Comparison of ENCODE assay signal across 34 cellular contexts in the genomic region with DNA sequence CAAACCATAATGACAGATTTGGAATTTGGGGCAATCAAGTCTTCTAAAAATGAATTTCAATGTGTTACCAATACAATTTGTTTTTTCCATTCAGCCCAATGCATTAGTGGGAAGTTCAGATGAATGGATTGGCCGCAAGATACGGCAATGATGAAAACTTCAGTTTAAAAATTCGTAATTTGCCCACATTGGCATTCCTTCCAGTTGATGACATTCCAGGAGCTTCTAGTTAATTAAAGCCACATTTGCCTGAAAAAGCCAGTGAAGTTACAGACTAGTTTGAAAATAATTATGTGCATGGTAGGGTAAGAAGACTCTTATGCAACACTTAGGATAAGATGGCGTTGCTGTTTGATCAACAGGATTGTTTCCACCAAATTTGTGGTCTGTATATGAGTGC. TPM values are rescaled to one million over a fixed set of nuclear protein-coding genes. Genes with fewer than 3 reads are reported as not detected.
"Had no signal": no experiment of that assay in that cellular context is flagged by ENCODE, and none has a peak within 500 bp of the region (broad histone marks: within the 10 kb centered on the region; RNA-seq: fewer than 3 reads in every experiment).

No MANE protein-coding gene starts in this region.

- ATAC-seq: gastrocnemius medialis; natural killer cell; stimulated activated memory B cell treated with anti-CD40 and anti-IgM and Interleukin-4, amounts not matched to agents 10 μg/mL and 1 μg/mL and 100 μg/mL, for 72 hours; stimulated activated naive CD8-positive, alpha-beta T cell treated with anti-CD3 and anti-CD28 coated beads, Interleukin-15, amount 100 ng/mL, for 72 hours had no signal

- H3K4me3 ChIP-seq: coronary artery, dorsolateral prefrontal cortex, gastrocnemius medialis, left ventricle myocardium inferior, lung, neural progenitor cell, right atrium auricular region, smooth muscle cell, uterus had no signal

- H3K27me3 ChIP-seq: brain microvascular endothelial cell, dorsolateral prefrontal cortex, gastrocnemius medialis, neural progenitor cell, right atrium auricular region, uterus had no signal

- H3K4me2 ChIP-seq: neural progenitor cell, smooth muscle cell had no signal

- H3K9me3 ChIP-seq: gastrocnemius medialis, left ventricle myocardium inferior, right atrium auricular region, uterus had no signal

- H3K9ac ChIP-seq: neural progenitor cell, parathyroid adenoma had no signal

- FAIRE-seq: astrocyte, islet of Langerhans had no signal

- H3K27ac ChIP-seq: brain microvascular endothelial cell, coronary artery, dorsolateral prefrontal cortex, gastrocnemius medialis, left ventricle myocardium inferior, neural progenitor cell, parathyroid adenoma, right atrium auricular region, uterus had no signal

- DNase-seq: activated CD4-positive, alpha-beta memory T cell treated with anti-CD3 and anti-CD28 coated beads, Interleukin-2, amount 10 ng/mL, durations not matched to agents 7 days and 5 days; activated CD4-positive, alpha-beta T cell treated with anti-CD3 and anti-CD28 coated beads, Interleukin-2, amount 10 ng/mL, durations not matched to agents 7 days and 5 days; activated CD4-positive, CD25-positive, alpha-beta regulatory T cell treated with anti-CD3 and anti-CD28 coated beads, Interleukin-2, amount 50 U/mL, for 72 hours; activated CD8-positive, alpha-beta memory T cell treated with anti-CD3 and anti-CD28 coated beads, Interleukin-2, amount 50 U/mL, for 48 hours; activated gamma-delta T cell; activated naive CD4-positive, alpha-beta T cell treated with anti-CD3 and anti-CD28 coated beads, Interleukin-2, amount 10 ng/mL, durations not matched to agents 7 days and 5 days; activated naive CD8-positive, alpha-beta T cell treated with anti-CD3 and anti-CD28 coated beads, Interleukin-2, amount 10 ng/mL, durations not matched to agents 7 days and 5 days; activated T-cell treated with anti-CD3 and anti-CD28 coated beads, Interleukin-2, amount 50 U/mL, for 24 hours; amniotic stem cell; brain microvascular endothelial cell; dorsolateral prefrontal cortex; effector memory CD4-positive, alpha-beta T cell; gastrocnemius medialis; glutamatergic neuron; left ventricle myocardium inferior; mesendoderm; natural killer cell; occipital lobe; stimulated activated CD4-positive, alpha-beta T cell treated with anti-CD3 and anti-CD28 coated beads, Interleukin-1b, Interleukin-23, amount 100 ng/mL, for 48 hours; stimulated activated CD4-positive, alpha-beta T cell treated with anti-CD3 and anti-CD28 coated beads, Interleukin-4, amount 100 ng/mL, for 4 hours; stimulated activated CD8-positive, alpha-beta memory T cell treated with anti-CD3 and anti-CD28 coated beads, Interleukin-4, amount 100 ng/mL, for 48 hours; stimulated activated naive CD8-positive, alpha-beta T cell treated with anti-CD3 and anti-CD28 coated beads, Interleukin-15, amount 100 ng/mL, for 72 hours; substantia nigra; T1000; uterus had no signal

- H2AFZ ChIP-seq: neural progenitor cell, parathyroid adenoma had no signal

- H3K79me2 ChIP-seq: parathyroid adenoma had no signal

- H3K36me3 ChIP-seq: brain microvascular endothelial cell, gastrocnemius medialis, left ventricle myocardium inferior, neural progenitor cell, right atrium auricular region, uterus had no signal

- H3K4me1 ChIP-seq: gastrocnemius medialis, left ventricle myocardium inferior, neural progenitor cell, parathyroid adenoma, right atrium auricular region, uterus had no signal

RNA-seq across cellular contexts. Expression of a gene that starts 46.2 kb away (rescaled TPM):
- total RNA-seq: astrocyte had no signal
